Comparison of ENCODE assay signal across 10 cellular contexts in genomic region chr14:90388437-90388836, GRCh38. TPM values are rescaled to one million over a fixed set of nuclear protein-coding genes. Genes with fewer than 3 reads are reported as not detected.
DNase-seq lines count a peak whose midpoint lies in the region; ATAC-seq and TF ChIP-seq lines count a peak whose summit lies in the region.
"Had no signal": no experiment of that assay in that cellular context is flagged by ENCODE, and none has a peak within 500 bp of the region (broad histone marks: within the 10 kb centered on the region; RNA-seq: fewer than 3 reads in every experiment).

No MANE protein-coding gene starts in this region.

- H3K4me1 Mint-ChIP-seq in type B pancreatic cell (ENCODE audit: unreplicated experiment), result peaks cover 9% of the 10 kb centered on the region

- H3K4me3 Mint-ChIP-seq in type B pancreatic cell, result no peak overlapping the region

- no peaks in the 10 kb centered on the region for H3K36me3 Mint-ChIP-seq in type B pancreatic cell

- peak; percentile 86 for ATAC-seq in SK-N-SH treated with all-trans-retinoic acid at 6 μM for 48 hours
- peak; percentile 92 for ATAC-seq in foreskin keratinocyte
- no peak for ATAC-seq in GM18868 (IDR thresholded peaks at IDR 0.05; ENCODE audit: unreplicated experiment)
- no peak for ATAC-seq in GM21381 (IDR thresholded peaks at IDR 0.05; ENCODE audit: unreplicated experiment)
- no peak for ATAC-seq in GM19023 (IDR thresholded peaks at IDR 0.05; ENCODE audit: unreplicated experiment)

- H3K27ac Mint-ChIP-seq in type B pancreatic cell, result peak overlapping the region; percentile 50

- TF ChIP-seq CTCF in foreskin keratinocyte (conservative IDR thresholded peaks at IDR 0.05), result peak; percentile 13
- TF ChIP-seq CTCF in type B pancreatic cell (conservative IDR thresholded peaks at IDR 0.05), result no peak

- no peaks in the 10 kb centered on the region for H3K27me3 Mint-ChIP-seq in type B pancreatic cell

- H3K9me3 Mint-ChIP-seq in type B pancreatic cell, result no peaks in the 10 kb centered on the region

- no peak overlapping the region for H3K27ac ChIP-seq in foreskin keratinocyte
- H3K27ac ChIP-seq: esophagus muscularis mucosa had no signal

- H3K27me3 ChIP-seq in foreskin keratinocyte, result no peaks in the 10 kb centered on the region
- H3K27me3 ChIP-seq: esophagus muscularis mucosa had no signal

- DNase-seq in stimulated activated CD4-positive, alpha-beta T cell treated with anti-CD3 and anti-CD28 coated beads, Interleukin-1b, Interleukin-23, amount 100 ng/mL, for 48 hours, result peak; percentile 36
- no peak for DNase-seq in stimulated activated CD4-positive, alpha-beta T cell treated with anti-CD3 and anti-CD28 coated beads, Interleukin-4, amount 100 ng/mL, for 4 hours
- peak; percentile 62 to 81 for DNase-seq in foreskin keratinocyte
- DNase-seq in type B pancreatic cell (ENCODE audit: extremely low spot score, unreplicated experiment), result no peak
- DNase-seq: activated CD4-positive, alpha-beta T cell treated with anti-CD3 and anti-CD28 coated beads for 1 hour had no signal

- peaks cover 9% of the 10 kb centered on the region for H3K4me1 ChIP-seq in foreskin keratinocyte

TF ChIP-seq in SK-N-SH treated with all-trans-retinoic acid at 6 μM for 48 hours, 23 proteins besides CTCF, POLR2A, EP300 and RAD21:
- no peak for TF ChIP-seq ZC3H10 (CRISPR knock-in tag; IDR thresholded peaks at IDR 0.05)
- TF ChIP-seq POU6F1 (CRISPR knock-in tag; IDR thresholded peaks at IDR 0.05; ENCODE audit: borderline replicate concordance, low read depth), result no peak
- TF ChIP-seq GLIS3 (CRISPR knock-in tag; IDR thresholded peaks at IDR 0.05), result no peak
- TF ChIP-seq ZNF565 (CRISPR knock-in tag; conservative IDR thresholded peaks at IDR 0.05; ENCODE audit: low read depth), result no peak
- no peak for TF ChIP-seq ZFP30 (CRISPR knock-in tag; IDR thresholded peaks at IDR 0.05)
- TF ChIP-seq TOX (CRISPR knock-in tag; IDR thresholded peaks at IDR 0.05; ENCODE audit: borderline replicate concordance), result no peak
- no peak for TF ChIP-seq ZNF70 (CRISPR knock-in tag; IDR thresholded peaks at IDR 0.05)
- no peak for TF ChIP-seq ISL1 (CRISPR knock-in tag; IDR thresholded peaks at IDR 0.05)
- no peak for TF ChIP-seq TSHZ2 (CRISPR knock-in tag; IDR thresholded peaks at IDR 0.05)
- TF ChIP-seq CSRNP3 (CRISPR knock-in tag; IDR thresholded peaks at IDR 0.05), result no peak

RNA-seq across cellular contexts. Expression of gene CALM1, which starts 8.4 kb away (rescaled TPM):
- total RNA-seq in foreskin keratinocyte (489 and 498 TPM in 2 replicates), type B pancreatic cell (ENCODE audit: low replicate concordance) (347 and 430 TPM in 2 replicates)
- polyA plus RNA-seq in foreskin keratinocyte, result 416 and 452 TPM in 2 replicates

RNA-seq across cellular contexts. Expression of gene NRDE2, which starts 56.7 kb away (rescaled TPM):
- total RNA-seq in foreskin keratinocyte (8.8 and 10.3 TPM in 2 replicates), type B pancreatic cell (ENCODE audit: low replicate concordance) (17.5 and 22.8 TPM in 2 replicates)
- polyA plus RNA-seq in foreskin keratinocyte, result 5.5 and 6.5 TPM in 2 replicates

Comparison
In these comparisons a context has a peak if more than half of its experiments do, and no peak if none do; other contexts are left out.
1. DNase-seq: peak in stimulated activated CD4-positive, alpha-beta T cell treated with anti-CD3 and anti-CD28 coated beads, Interleukin-1b, Interleukin-23, amount 100 ng/mL, for 48 hours (single experiment) and foreskin keratinocyte (2 of 2); none in stimulated activated CD4-positive, alpha-beta T cell treated with anti-CD3 and anti-CD28 coated beads, Interleukin-4, amount 100 ng/mL, for 4 hours (0 of 2) and type B pancreatic cell (single experiment).
2. ATAC-seq: peak in SK-N-SH treated with all-trans-retinoic acid at 6 μM for 48 hours (single experiment) and foreskin keratinocyte (single experiment); none in GM18868 (single experiment), GM21381 (single experiment) and GM19023 (single experiment).